In genomic region chr19:3112375-3113099, GRCh38 we compare ENCODE assay signal across 19 cellular contexts. TPM values are rescaled to one million over a fixed set of nuclear protein-coding genes. Genes with fewer than 3 reads are reported as not detected.
A peak's percentile ranks its signal among the peaks of the same experiment; 100 is the strongest.
DNase-seq lines count a peak whose midpoint lies in the region; ATAC-seq, FAIRE-seq and TF ChIP-seq lines count a peak whose summit lies in the region.
"Had no signal": no experiment of that assay in that cellular context is flagged by ENCODE, and none has a peak within 500 bp of the region (broad histone marks: within the 10 kb centered on the region; RNA-seq: fewer than 3 reads in every experiment).

No MANE protein-coding gene starts in this region.

- H2AFZ ChIP-seq in K562 (ENCODE audit: low read depth, low read length): no peak overlapping the region
- no peak overlapping the region for H2AFZ ChIP-seq in osteoblast (ENCODE audit: low read length)

- ATAC-seq in left ventricle myocardium superior (no peak), left cardiac atrium (no peak), K562 (no peak)
- no peak for ATAC-seq in activated CD8-positive, alpha-beta T cell treated with anti-CD3 and anti-CD28 coated beads for 36 hours
- ATAC-seq: HepG2 had no signal

- H3K4me2 ChIP-seq in K562 (ENCODE audit: insufficient read depth, low read length): no peak overlapping the region
- no peak overlapping the region for H3K4me2 ChIP-seq in osteoblast (ENCODE audit: insufficient read depth, low read length)

- H3K9me1 ChIP-seq in K562 (ENCODE audit: control insufficient read depth, insufficient read depth, low read length): no peaks in the 10 kb centered on the region

- H3K79me2 ChIP-seq in K562 (ENCODE audit: control insufficient read depth, insufficient read depth, low read length) (peaks cover 35% of the 10 kb centered on the region), osteoblast (ENCODE audit: insufficient read depth, low read length) (peaks cover 89% of the 10 kb centered on the region)

- no peak overlapping the region for H3K27ac ChIP-seq in K562 (ENCODE audit: extremely low read depth, low read depth, low read length)
- H3K27ac ChIP-seq in osteoblast (ENCODE audit: low read depth, low read length): no peak overlapping the region
- H3K27ac ChIP-seq: 22Rv1 had no signal

- POLR2A ChIA-PET in K562 (lab: Yijun Ruan, JAX): interaction anchor here (0.7 kb wide), 1 partner anchor 137 kb away, joined by 3 read pairs; no protein-coding TSS in a partner anchor
- POLR2A ChIA-PET in activated CD8-positive, alpha-beta T cell treated with anti-CD3 and anti-CD28 coated beads for 36 hours (lab: Charles Lee): no interaction called here

- peak overlapping the region in 1 of 2 experiments; percentile 75; a peak in 2 of 4 replicates for H3K9ac ChIP-seq in K562 (ENCODE audit: insufficient read depth in 1 of 2, low read depth in 2 of 2, low read length in 2 of 2)

- H3K4me1 Mint-ChIP-seq in activated CD8-positive, alpha-beta T cell treated with anti-CD3 and anti-CD28 coated beads for 36 hours (ENCODE audit: low read depth): peaks cover 4% of the 10 kb centered on the region

- H3K4me3 Mint-ChIP-seq in activated CD8-positive, alpha-beta T cell treated with anti-CD3 and anti-CD28 coated beads for 36 hours: no peak overlapping the region
- H3K4me3 Mint-ChIP-seq: CD4-positive, alpha-beta T cell had no signal

- CTCF ChIA-PET in K562 (lab: Yijun Ruan, JAX; ENCODE audit: low intra/inter-chr PET ratio): no interaction called here
- CTCF ChIA-PET in activated CD8-positive, alpha-beta T cell treated with anti-CD3 and anti-CD28 coated beads for 36 hours (lab: Charles Lee): interaction anchor here (0.7 kb wide), 1 partner anchor 9 kb away, joined by 3 read pairs; no protein-coding TSS in a partner anchor

- H3K4me1 ChIP-seq in K562 (replicated peaks in 1 of 2; ENCODE audit: control insufficient read depth in 2 of 2, insufficient read depth in 2 of 2, low read length in 2 of 2) (peaks cover 2 to 67% of the 10 kb centered on the region in 2 experiments; a peak in 3 of 5 replicates), osteoblast (ENCODE audit: insufficient read depth, low read length) (no peaks in the 10 kb centered on the region)

- 82% methylated on average over 32 of the region's 38 CpGs for WGBS in K562 (ENCODE audit: insufficient coverage, low coverage, missing lambda C conversion rate)

- H3K27ac Mint-ChIP-seq in activated CD8-positive, alpha-beta T cell treated with anti-CD3 and anti-CD28 coated beads for 36 hours: no peak overlapping the region
- H3K27ac Mint-ChIP-seq: CD4-positive, alpha-beta T cell had no signal

- H3K36me3 ChIP-seq in H7 (replicated peaks; ENCODE audit: control insufficient read depth, insufficient read depth, low read length) (no peaks in the 10 kb centered on the region), K562 (ENCODE audit: control insufficient read depth, insufficient read depth, low read length) (peaks cover 28% of the 10 kb centered on the region; the same call in 1 of the 3 replicates), osteoblast (ENCODE audit: insufficient read depth, low read length) (no peaks in the 10 kb centered on the region)

- peak; percentile 25 for DNase-seq in left ventricle myocardium superior
- no peak for DNase-seq in left cardiac atrium
- DNase-seq in H7: peak; percentile 76
- DNase-seq in K562 (ENCODE audit: extremely low read depth in 1 of 4, low spot score in 3 of 4): no peak
- peak; percentile 62 for DNase-seq in osteoblast (ENCODE audit: insufficient read length, low spot score, missing footprints)
- no peak for DNase-seq in activated CD4-positive, alpha-beta T cell treated with anti-CD3 and anti-CD28 coated beads, Interleukin-2, amount 50 U/mL, for 48 hours
- no peak for DNase-seq in activated CD8-positive, alpha-beta T cell treated with anti-CD3 and anti-CD28 coated beads for 36 hours
- DNase-seq in superior temporal gyrus (ENCODE audit: extremely low spot score): no peak
- DNase-seq: C1 segment of cervical spinal cord; Calu3; CD4-positive, alpha-beta T cell; DMS 273 treated with DMSO at 0.1 percent for 48 hours; DMS79; GDM1; HCEC 1CT had no signal

- no peak for TF ChIP-seq POLR2A in K562 (conservative IDR thresholded peaks at IDR 0.05)

- no peak for FAIRE-seq in K562 (lab: Jason Lieb, UNC)
- FAIRE-seq: GM12892, HepG2, HTR-8/SVneo had no signal

- no peaks in the 10 kb centered on the region for H3K27me3 Mint-ChIP-seq in activated CD8-positive, alpha-beta T cell treated with anti-CD3 and anti-CD28 coated beads for 36 hours
- H3K27me3 Mint-ChIP-seq: CD4-positive, alpha-beta T cell had no signal

- intact Hi-C loops in left ventricle myocardium superior (cut with micrococcal nuclease) (no loop called here), left cardiac atrium (cut with DNase I) (no loop called here), K562 (cut with micrococcal nuclease) (no loop called here)
- intact Hi-C loops in activated CD8-positive, alpha-beta T cell treated with anti-CD3 and anti-CD28 coated beads for 36 hours (cut with micrococcal nuclease): no loop called here

- no peaks in the 10 kb centered on the region for H3K27me3 ChIP-seq in H7 (ENCODE audit: control insufficient read depth, insufficient read depth, low read length)
- H3K27me3 ChIP-seq in K562 (ENCODE audit: control insufficient read depth in 2 of 2, insufficient read depth in 2 of 2, low read length in 2 of 2): no peaks in the 10 kb centered on the region
- no peaks in the 10 kb centered on the region for H3K27me3 ChIP-seq in osteoblast (ENCODE audit: insufficient read depth, low read length)

- H3K36me3 Mint-ChIP-seq in activated CD8-positive, alpha-beta T cell treated with anti-CD3 and anti-CD28 coated beads for 36 hours (ENCODE audit: low read depth): no peaks in the 10 kb centered on the region

- no peaks in the 10 kb centered on the region for H3K9me3 Mint-ChIP-seq in activated CD8-positive, alpha-beta T cell treated with anti-CD3 and anti-CD28 coated beads for 36 hours
- H3K9me3 Mint-ChIP-seq: CD4-positive, alpha-beta T cell had no signal

- TF ChIP-seq CTCF in K562 (IDR thresholded peaks at IDR 0.05 in 2 of 3, conservative IDR thresholded peaks at IDR 0.05 in 1 of 3; ENCODE audit: insufficient read depth in 2 of 3, low read depth in 1 of 3, low read length in 3 of 3): no peak
- TF ChIP-seq CTCF in osteoblast (IDR thresholded peaks at IDR 0.05; ENCODE audit: extremely low read depth, low read depth, low read length): no peak
- no peak for TF ChIP-seq CTCF in activated CD8-positive, alpha-beta T cell treated with anti-CD3 and anti-CD28 coated beads for 36 hours (IDR thresholded peaks at IDR 0.05)

- H4K20me1 ChIP-seq in K562 (replicated peaks; ENCODE audit: control insufficient read depth, insufficient read depth, low read length) (no peaks in the 10 kb centered on the region; the same call in none of the 2 replicates), osteoblast (ENCODE audit: insufficient read depth, low read length) (peaks cover 46% of the 10 kb centered on the region)

- TF ChIP-seq EP300 in K562 (IDR thresholded peaks at IDR 0.05; ENCODE audit: low read length): no peak

- BruUV-seq in K562 (replicated peaks; lab: Mats Ljungman, UMichigan): no TSS peak

- TF ChIP-seq RAD21 in K562 (CRISPR knock-in tag; conservative IDR thresholded peaks at IDR 0.05 in 1 of 2, IDR thresholded peaks at IDR 0.05 in 1 of 2): no peak

- in situ Hi-C loops in K562 (cut with MboI): no loop called here

- H3K4me3 ChIP-seq in H7 (ENCODE audit: insufficient read depth, low read depth, low read length) (no peak overlapping the region), K562 (no peak overlapping the region), osteoblast (ENCODE audit: insufficient read depth, low read length) (no peak overlapping the region)

- H3K9me3 ChIP-seq in K562 (replicated peaks; ENCODE audit: control insufficient read depth, insufficient read depth, low read depth, low read length) (no peaks in the 10 kb centered on the region), osteoblast (ENCODE audit: low read depth, low read length) (no peaks in the 10 kb centered on the region)

RNA-seq across cellular contexts. Expression of gene GNA11, which starts 18.4 kb away (rescaled TPM):
- total RNA-seq in left ventricle myocardium superior: 74.6 TPM
- total RNA-seq in left cardiac atrium: 10 to 100 TPM; 55.1 to 64.3 TPM
- total RNA-seq in H7 (2014; rRNA removed; shearing (Covaris generic)): 30.0 and 35.0 TPM in 2 replicates
- 18.8 and 42.3 TPM in 2 replicates for total RNA-seq in K562 (2011; cell fraction: chromatin; rRNA removed; ENCODE audit: low replicate concordance)
- total RNA-seq in K562 (2011; cell fraction: nucleolus; rRNA removed): 20.7 and 22.8 TPM in 2 replicates
- total RNA-seq in K562 (2011; cell fraction: nucleoplasm; rRNA removed): 12.6 and 17.6 TPM in 2 replicates
- 14.5 and 19.3 TPM in 2 replicates for total RNA-seq in K562 (2014; rRNA removed)
- total RNA-seq in K562 (2014; rRNA removed; fragmentation: Illumina TruSeq; extraction: Trizol): 7.0 and 12.7 TPM in 2 replicates
- 13.4 and 16.5 TPM in 2 replicates for total RNA-seq in K562 (2015; rRNA removed; fragmentation: Illumina TruSeq; extraction: Trizol)
- total RNA-seq in K562 (2021): 24.3 and 24.8 TPM in 2 replicates
- polyA plus RNA-seq in K562 (2011; rRNA removed): 3.6 and 9.7 TPM in 2 replicates
- polyA plus RNA-seq in K562 (2011; cell fraction: cytosol; rRNA removed): 11.1 and 14.7 TPM in 2 replicates
- 18.1 and 22.6 TPM in 2 replicates for polyA plus RNA-seq in K562 (2011; cell fraction: nucleus; rRNA removed)
- 22.6 and 23.5 TPM in 2 replicates for polyA plus RNA-seq in K562 (2012)
- 23.5 and 24.5 TPM in 2 replicates for polyA plus RNA-seq in K562 (2014; fragmentation: Illumina TruSeq; extraction: Trizol)
- polyA plus RNA-seq in K562 (2014; fragmentation: Nextera tagmentation; extraction: Ambion mirVana): under 1 TPM; 0.18 to 0.21 TPM
- polyA plus RNA-seq in K562 (2014; rRNA removed): 16.6 and 18.2 TPM in 2 replicates
- 1.6 and 10.8 TPM in 2 replicates for polyA minus RNA-seq in K562 (2011; rRNA and poly(A)+ RNA removed)
- polyA minus RNA-seq in K562 (2011; cell fraction: cytosol; rRNA and poly(A)+ RNA removed): 10.8 and 11.5 TPM in 2 replicates
- polyA minus RNA-seq in K562 (2011; cell fraction: nucleus; rRNA and poly(A)+ RNA removed): 4.6 and 5.7 TPM in 2 replicates
- total RNA-seq in osteoblast: 73.7 and 74.2 TPM in 2 replicates
- total RNA-seq in activated CD8-positive, alpha-beta T cell treated with anti-CD3 and anti-CD28 coated beads for 36 hours: 1 to 10 TPM; 5.2 to 5.4 TPM

RNA-seq across cellular contexts. Expression of gene GNA15, which starts 23.3 kb away (rescaled TPM):
- total RNA-seq in left ventricle myocardium superior: 2.1 TPM
- total RNA-seq in left cardiac atrium: 1 to 10 TPM; 4.3 to 6.1 TPM
- not detected in 2 replicates for total RNA-seq in H7 (2014; rRNA removed; shearing (Covaris generic))
- 0.35 TPM in 1 of 2 replicates, not detected in the other for total RNA-seq in K562 (2011; cell fraction: chromatin; rRNA removed; ENCODE audit: low replicate concordance)
- total RNA-seq in K562 (2011; cell fraction: nucleolus; rRNA removed): 0.13 and 0.17 TPM in 2 replicates
- not detected in 2 replicates for total RNA-seq in K562 (2011; cell fraction: nucleoplasm; rRNA removed)
- 0.09 TPM in 1 of 2 replicates, not detected in the other for total RNA-seq in K562 (2014; rRNA removed)
- total RNA-seq in K562 (2014; rRNA removed; fragmentation: Illumina TruSeq; extraction: Trizol): 0.07 and 0.13 TPM in 2 replicates
- total RNA-seq in K562 (2015; rRNA removed; fragmentation: Illumina TruSeq; extraction: Trizol): 0.19 and 0.22 TPM in 2 replicates
- total RNA-seq in K562 (2021): 0.13 and 0.24 TPM in 2 replicates
- polyA plus RNA-seq in K562 (2011; rRNA removed): 0.19 and 0.22 TPM in 2 replicates
- 0.18 and 0.25 TPM in 2 replicates for polyA plus RNA-seq in K562 (2011; cell fraction: cytosol; rRNA removed)
- 0.29 and 0.40 TPM in 2 replicates for polyA plus RNA-seq in K562 (2011; cell fraction: nucleus; rRNA removed)
- polyA plus RNA-seq in K562 (2012): 0.65 and 0.76 TPM in 2 replicates
- polyA plus RNA-seq in K562 (2014; fragmentation: Illumina TruSeq; extraction: Trizol): 0.10 and 0.22 TPM in 2 replicates
- under 1 TPM in 1 of 2 experiments, not detected in 1; 0.03 TPM for polyA plus RNA-seq in K562 (2014; fragmentation: Nextera tagmentation; extraction: Ambion mirVana)
- 0.11 and 0.35 TPM in 2 replicates for polyA plus RNA-seq in K562 (2014; rRNA removed)
- polyA minus RNA-seq in K562 (2011; rRNA and poly(A)+ RNA removed): 0.27 TPM in 1 of 2 replicates, not detected in the other
- polyA minus RNA-seq in K562 (2011; cell fraction: cytosol; rRNA and poly(A)+ RNA removed): not detected in 2 replicates
- 0.13 TPM in 1 of 2 replicates, not detected in the other for polyA minus RNA-seq in K562 (2011; cell fraction: nucleus; rRNA and poly(A)+ RNA removed)
- total RNA-seq in osteoblast: 0.36 TPM in 1 of 2 replicates, not detected in the other
- total RNA-seq in activated CD8-positive, alpha-beta T cell treated with anti-CD3 and anti-CD28 coated beads for 36 hours: 10 to 100 TPM; 44.1 to 45.5 TPM
- total RNA-seq: HepG2 had no signal
- polyA plus RNA-seq: HepG2 had no signal

RNA-seq across cellular contexts. Expression of gene TLE5, which starts 50.2 kb away (rescaled TPM):
- total RNA-seq in left ventricle myocardium superior (846 TPM), left cardiac atrium (100 to 1,000 TPM; 698 to 715 TPM), K562 (2014; rRNA removed) (264 and 355 TPM in 2 replicates), K562 (2014; rRNA removed; fragmentation: Illumina TruSeq; extraction: Trizol) (75.8 and 89.1 TPM in 2 replicates), K562 (2015; rRNA removed; fragmentation: Illumina TruSeq; extraction: Trizol) (172 and 178 TPM in 2 replicates), K562 (2021) (347 and 360 TPM in 2 replicates), osteoblast (209 and 211 TPM in 2 replicates)
- 300 and 386 TPM in 2 replicates for total RNA-seq in H7 (2014; rRNA removed; shearing (Covaris generic))
- 147 and 335 TPM in 2 replicates for total RNA-seq in K562 (2011; cell fraction: chromatin; rRNA removed; ENCODE audit: low replicate concordance)
- 259 and 282 TPM in 2 replicates for total RNA-seq in K562 (2011; cell fraction: nucleolus; rRNA removed)
- 209 and 242 TPM in 2 replicates for total RNA-seq in K562 (2011; cell fraction: nucleoplasm; rRNA removed)
- polyA plus RNA-seq in K562 (2011; rRNA removed) (280 and 366 TPM in 2 replicates), K562 (2014; fragmentation: Illumina TruSeq; extraction: Trizol) (235 and 381 TPM in 2 replicates), K562 (2014; fragmentation: Nextera tagmentation; extraction: Ambion mirVana) (1 to 10 TPM; 2.0 to 6.2 TPM), K562 (2014; rRNA removed) (316 and 334 TPM in 2 replicates)
- 357 and 770 TPM in 2 replicates for polyA plus RNA-seq in K562 (2011; cell fraction: cytosol; rRNA removed)
- polyA plus RNA-seq in K562 (2011; cell fraction: nucleus; rRNA removed): 343 and 561 TPM in 2 replicates
- 396 and 430 TPM in 2 replicates for polyA plus RNA-seq in K562 (2012)
- polyA minus RNA-seq in K562 (2011; rRNA and poly(A)+ RNA removed): 222 and 305 TPM in 2 replicates
- 290 and 401 TPM in 2 replicates for polyA minus RNA-seq in K562 (2011; cell fraction: cytosol; rRNA and poly(A)+ RNA removed)
- 64.5 and 71.5 TPM in 2 replicates for polyA minus RNA-seq in K562 (2011; cell fraction: nucleus; rRNA and poly(A)+ RNA removed)
- 100 to 1,000 TPM; 283 to 296 TPM for total RNA-seq in activated CD8-positive, alpha-beta T cell treated with anti-CD3 and anti-CD28 coated beads for 36 hours

Comparison
In these comparisons a context has a peak if more than half of its experiments do, and no peak if none do; other contexts are left out.
1. DNase-seq: peak in left ventricle myocardium superior (single experiment), H7 (single experiment) and osteoblast (single experiment); none in left cardiac atrium (single experiment), K562 (0 of 4), activated CD4-positive, alpha-beta T cell treated with anti-CD3 and anti-CD28 coated beads, Interleukin-2, amount 50 U/mL, for 48 hours (0 of 2), activated CD8-positive, alpha-beta T cell treated with anti-CD3 and anti-CD28 coated beads for 36 hours (single experiment) and superior temporal gyrus (single experiment).
2. RNA of gene GNA15, which starts 23.3 kb away (total RNA-seq): 44.1 to 45.5 TPM in activated CD8-positive, alpha-beta T cell treated with anti-CD3 and anti-CD28 coated beads for 36 hours; 4.3 to 6.1 TPM in left cardiac atrium, 2.1 TPM in left ventricle myocardium superior (single experiment), 0.36 TPM in osteoblast, 0.07 to 0.35 TPM in K562 and not detected in H7; every median in the first group is over 4 times any median in the second.